17 cellular contexts compared by ENCODE assay signal in the genomic region with DNA sequence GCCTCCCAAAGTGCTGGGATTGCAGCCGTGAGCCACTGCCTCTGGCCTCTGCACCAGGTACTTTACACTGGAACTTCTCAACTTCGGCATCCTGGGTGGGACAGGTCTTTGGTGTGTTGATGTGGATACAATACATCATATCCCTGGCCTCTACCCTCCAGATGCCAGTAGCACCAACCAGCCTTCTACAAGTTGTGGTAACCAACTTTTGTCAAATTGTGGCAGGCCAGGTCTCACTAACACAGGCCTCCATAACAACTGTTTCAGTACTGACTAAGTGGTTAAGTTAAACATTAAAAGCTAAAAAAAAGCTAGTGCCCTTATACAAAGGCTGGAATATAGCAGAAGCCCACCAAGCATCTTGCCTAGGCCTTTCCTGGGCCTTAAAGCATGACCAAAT.
DNase-seq lines count a peak whose midpoint lies in the region; ATAC-seq and TF ChIP-seq lines count a peak whose summit lies in the region.
"Had no signal": no experiment of that assay in that cellular context is flagged by ENCODE, and none has a peak within 500 bp of the region (broad histone marks: within the 10 kb centered on the region; RNA-seq: fewer than 3 reads in every experiment).

No MANE protein-coding gene starts in this region.

- H2BK15ac ChIP-seq in IMR-90 (ENCODE audit: low read depth, low read length): peak overlapping the region; percentile 90; the same call in 2 of the 3 replicates

- H3K4me1 ChIP-seq in GM23248 (ENCODE audit: insufficient read depth) (peaks cover 32% of the 10 kb centered on the region), IMR-90 (ENCODE audit: control insufficient read depth, insufficient read depth, low read length) (peaks cover 18% of the 10 kb centered on the region)

- H2BK5ac ChIP-seq in IMR-90 (ENCODE audit: low read depth, low read length, poor library complexity, severe bottlenecking): peak overlapping the region; percentile 36

- no peaks in the 10 kb centered on the region for H3K9me2 ChIP-seq in GM23248 (ENCODE audit: insufficient read depth)

- H3K4me2 ChIP-seq in GM23248 (ENCODE audit: unreplicated experiment): no peak overlapping the region
- H3K4me2 ChIP-seq in IMR-90 (ENCODE audit: low read depth, low read length): no peak overlapping the region

- H3K9ac ChIP-seq in GM23248: peak overlapping the region; percentile 41
- H3K9ac ChIP-seq in IMR-90 (ENCODE audit: low read depth, low read length): no peak overlapping the region

- H2BK120ac ChIP-seq in IMR-90 (ENCODE audit: low read depth, low read length): peak overlapping the region; percentile 92

- 0 out of 2 replicates have a peak overlapping the region, but pooled peaks have one; percentile 90 for H3K27ac ChIP-seq in GM23248
- no peak overlapping the region for H3K27ac ChIP-seq in IMR-90 (ENCODE audit: insufficient read depth, low read length)
- no peak overlapping the region for H3K27ac ChIP-seq in substantia nigra (ENCODE audit: low read depth, low read length, poor library complexity, severe bottlenecking)

- intact Hi-C loops in IMR-90 (cut with micrococcal nuclease): no loop called here

- POLR2A ChIA-PET in IMR-90 (lab: Charles Lee; ENCODE audit: unreplicated experiment): no interaction called here

- no peak for TF ChIP-seq RAD21 in IMR-90 (IDR thresholded peaks at IDR 0.05; ENCODE audit: low read length)

- H3K23ac ChIP-seq in IMR-90 (ENCODE audit: low read depth, low read length): peak overlapping the region; percentile 56; the same call in 1 of the 2 replicates

- peak overlapping the region; percentile 95 for H2BK20ac ChIP-seq in IMR-90 (ENCODE audit: low read depth, low read length)

- WGBS in GM23248 (ENCODE audit: low coverage in 1 of 2, low lambda C conversion rate in 2 of 2, missing lambda C conversion rate in 2 of 2), 2 experiments: 96 to 100% methylated on average over 2 of the region's 2 CpGs
- no CpG with 5 or more reads among the region's 2 CpGs for WGBS in IMR-90 (ENCODE audit: extremely low coverage in 2 of 2, insufficient read length in 1 of 2), 2 experiments

- H3F3A ChIP-seq in GM23248 (ENCODE audit: insufficient read depth): peaks cover 31% of the 10 kb centered on the region

- H2AFZ ChIP-seq in GM23248 (peak overlapping the region; percentile 70), IMR-90 (replicated peaks; ENCODE audit: low read length, poor library complexity) (peak overlapping the region; percentile 23)

- H3K9me3 ChIP-seq in GM23248 (ENCODE audit: low read depth) (no peaks in the 10 kb centered on the region), IMR-90 (ENCODE audit: control insufficient read depth, insufficient read depth, low read length) (peaks cover 5% of the 10 kb centered on the region; the same call in 1 of the 2 replicates)

- TF ChIP-seq CTCF in IMR-90 (conservative IDR thresholded peaks at IDR 0.05; ENCODE audit: low read depth, low read length): no peak

- peak overlapping the region; percentile 85 for H3K14ac ChIP-seq in IMR-90 (replicated peaks; ENCODE audit: low read depth, low read length)

- BruUV-seq in IMR-90 (replicated peaks; lab: Mats Ljungman, UMichigan): no TSS peak

- peak overlapping the region; percentile 83 for H4K91ac ChIP-seq in IMR-90 (ENCODE audit: insufficient read depth, low read depth, low read length)

- no peak overlapping the region for H3K4me3 ChIP-seq in GM23248
- no peak overlapping the region for H3K4me3 ChIP-seq in IMR-90 (ENCODE audit: insufficient read depth, low read depth, low read length)

- peaks cover 0 to 6% of the 10 kb centered on the region in 2 experiments; a peak in 3 of 4 replicates for H3K79me1 ChIP-seq in IMR-90 (ENCODE audit: low read depth in 1 of 2, low read length in 2 of 2)

- peaks cover 22% of the 10 kb centered on the region for H3K9me1 ChIP-seq in IMR-90 (ENCODE audit: insufficient read depth, low read length)

- no peak overlapping the region for H2AK9ac ChIP-seq in IMR-90 (replicated peaks; ENCODE audit: low read depth, low read length, poor library complexity)

- ATAC-seq in IMR-90 (ENCODE audit: low read depth) (no peak), HG02763 (IDR thresholded peaks at IDR 0.05; ENCODE audit: unreplicated experiment) (no peak)

- H3K27me3 ChIP-seq in GM23248 (replicated peaks; ENCODE audit: insufficient read depth) (no peaks in the 10 kb centered on the region), IMR-90 (ENCODE audit: control insufficient read depth, insufficient read depth, low read length) (no peaks in the 10 kb centered on the region)

- peak overlapping the region; percentile 59; the same call in 1 of the 2 replicates for H3K18ac ChIP-seq in IMR-90 (ENCODE audit: low read depth, low read length)

- peak overlapping the region; percentile 87 for H3K4ac ChIP-seq in IMR-90 (ENCODE audit: low read depth, low read length)

- no peak for TF ChIP-seq POLR2A in IMR-90 (IDR thresholded peaks at IDR 0.05; ENCODE audit: low read depth, low read length)

- in situ Hi-C loops in GM23248 (cut with MboI) (loop anchor here (25.0 kb wide), 1 partner anchor 622 kb away; no protein-coding TSS in a partner anchor), IMR-90 (cut with MboI; ENCODE audit: low sequenced_read_pairs) (loop anchor here (10.0 kb wide), 1 partner anchor 175 kb away; no protein-coding TSS in a partner anchor)

- DNase-seq in GM23248 (no peak), IMR-90 (no peak), glomerular visceral epithelial cell (ENCODE audit: extremely low spot score) (peak; percentile 25), renal cortical epithelial cell (ENCODE audit: low read depth) (peak; percentile 42), DMS 273 (lab: John Stamatoyannopoulos, UW; ENCODE audit: unreplicated experiment) (no peak), substantia nigra (lab: John Stamatoyannopoulos, UW) (no peak)
- DNase-seq: Calu3; CD4-positive, CD25-positive, alpha-beta regulatory T cell; Kasumi-1; MM.1S; NCI-H1092 treated with DMSO at 0.1 percent for 48 hours; NCI-H1694; NCI-H2107; NCI-H226; NCI-H524 treated with DMSO at 0.1 percent for 48 hours; SHP77 treated with DMSO at 0.1 percent for 48 hours had no signal

- peak overlapping the region; percentile 91 for H4K5ac ChIP-seq in IMR-90 (ENCODE audit: low read depth, low read length)

- CTCF ChIA-PET in IMR-90 (lab: Yijun Ruan, JAX): interaction anchor here (0.5 to 1.0 kb wide), 3 partner anchors 264 to 434 kb away, joined by 3 to 4 read pairs (median 4); no protein-coding TSS in a partner anchor

- no peaks in the 10 kb centered on the region for H3K79me2 ChIP-seq in GM23248 (ENCODE audit: insufficient read depth)

- H4K8ac ChIP-seq in IMR-90 (ENCODE audit: low read depth in 2 of 2, low read length in 2 of 2): peak overlapping the region; percentile 44 to 83; a peak in 3 of 4 replicates

- H3K36me3 ChIP-seq in GM23248 (ENCODE audit: low read depth) (no peaks in the 10 kb centered on the region), IMR-90 (ENCODE audit: control insufficient read depth, insufficient read depth, low read length) (no peaks in the 10 kb centered on the region)

- H4K20me1 ChIP-seq in GM23248 (ENCODE audit: insufficient read depth) (no peaks in the 10 kb centered on the region), IMR-90 (ENCODE audit: insufficient read depth, low read length) (0 out of 2 replicates have a peak, but pooled peaks cover 3% of the 10 kb centered on the region)

- peak overlapping the region; percentile 83; the same call in 1 of the 2 replicates for H2AK5ac ChIP-seq in IMR-90 (ENCODE audit: low read depth, low read length)

- dilution Hi-C loops in IMR-90 (cut with HindIII; ENCODE audit: low sequenced_read_pairs, unreplicated experiment): no loop called here

- no peak overlapping the region for H3K56ac ChIP-seq in IMR-90 (ENCODE audit: extremely low read depth, insufficient read depth, low read length)

TF ChIP-seq in IMR-90, 13 proteins besides CTCF, POLR2A, EP300 and RAD21:
- TF ChIP-seq SMC3 (IDR thresholded peaks at IDR 0.05; ENCODE audit: low read depth, low read length) (no peak), CHD1 (IDR thresholded peaks at IDR 0.05; ENCODE audit: low read depth, low read length) (no peak), BHLHE40 (IDR thresholded peaks at IDR 0.05; ENCODE audit: low read depth, low read length) (no peak), MAZ (IDR thresholded peaks at IDR 0.05; ENCODE audit: borderline replicate concordance, low read depth, low read length) (no peak), MAFK (IDR thresholded peaks at IDR 0.05; ENCODE audit: low read depth, low read length) (no peak), RFX5 (IDR thresholded peaks at IDR 0.05; ENCODE audit: low read depth, low read length) (no peak), MXI1 (IDR thresholded peaks at IDR 0.05; ENCODE audit: borderline replicate concordance, low read depth, low read length) (no peak), CEBPB (IDR thresholded peaks at IDR 0.05; ENCODE audit: low read depth, low read length) (no peak), NFE2L2 (IDR thresholded peaks at IDR 0.05; ENCODE audit: low read depth, low read length) (no peak), RCOR1 (IDR thresholded peaks at IDR 0.05; ENCODE audit: insufficient replicate concordance, low read length) (no peak), FOS (IDR thresholded peaks at IDR 0.05; ENCODE audit: low read depth, low read length) (no peak)
- TF ChIP-seq, protein P1, sequence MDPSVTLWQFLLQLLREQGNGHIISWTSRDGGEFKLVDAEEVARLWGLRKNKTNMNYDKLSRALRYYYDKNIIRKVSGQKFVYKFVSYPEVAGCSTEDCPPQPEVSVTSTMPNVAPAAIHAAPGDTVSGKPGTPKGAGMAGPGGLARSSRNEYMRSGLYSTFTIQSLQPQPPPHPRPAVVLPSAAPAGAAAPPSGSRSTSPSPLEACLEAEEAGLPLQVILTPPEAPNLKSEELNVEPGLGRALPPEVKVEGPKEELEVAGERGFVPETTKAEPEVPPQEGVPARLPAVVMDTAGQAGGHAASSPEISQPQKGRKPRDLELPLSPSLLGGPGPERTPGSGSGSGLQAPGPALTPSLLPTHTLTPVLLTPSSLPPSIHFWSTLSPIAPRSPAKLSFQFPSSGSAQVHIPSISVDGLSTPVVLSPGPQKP (IDR thresholded peaks at IDR 0.05; ENCODE audit: borderline replicate concordance, low read depth, low read length): no peak
- TF ChIP-seq, protein P2, sequence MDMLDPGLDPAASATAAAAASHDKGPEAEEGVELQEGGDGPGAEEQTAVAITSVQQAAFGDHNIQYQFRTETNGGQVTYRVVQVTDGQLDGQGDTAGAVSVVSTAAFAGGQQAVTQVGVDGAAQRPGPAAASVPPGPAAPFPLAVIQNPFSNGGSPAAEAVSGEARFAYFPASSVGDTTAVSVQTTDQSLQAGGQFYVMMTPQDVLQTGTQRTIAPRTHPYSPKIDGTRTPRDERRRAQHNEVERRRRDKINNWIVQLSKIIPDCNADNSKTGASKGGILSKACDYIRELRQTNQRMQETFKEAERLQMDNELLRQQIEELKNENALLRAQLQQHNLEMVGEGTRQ (IDR thresholded peaks at IDR 0.05; ENCODE audit: low read depth, low read length): no peak

Comparison
In these comparisons a context has a peak if more than half of its experiments do, and no peak if none do; other contexts are left out.
1. DNase-seq: peak in glomerular visceral epithelial cell (single experiment) and renal cortical epithelial cell (single experiment); none in GM23248 (single experiment), IMR-90 (single experiment), DMS 273 (single experiment) and substantia nigra (0 of 49).